Comparison of ENCODE assay signal across 40 cellular contexts in genomic region chr1:53475661-53476060, GRCh38. TPM values are rescaled to one million over a fixed set of nuclear protein-coding genes. Genes with fewer than 3 reads are reported as not detected.
"Had no signal": no experiment of that assay in that cellular context is flagged by ENCODE, and none has a peak within 500 bp of the region (broad histone marks: within the 10 kb centered on the region; RNA-seq: fewer than 3 reads in every experiment).

No MANE protein-coding gene starts in this region.

- H3K9me3 ChIP-seq: ascending aorta, breast epithelium, Peyer's patch had no signal

- H3K4me1 ChIP-seq: ascending aorta, breast epithelium, Peyer's patch had no signal

- H3K36me3 ChIP-seq: ascending aorta, breast epithelium, Peyer's patch had no signal

- H3K27me3 Mint-ChIP-seq: activated CD4-positive, alpha-beta memory T cell treated with anti-CD3 and anti-CD28 coated beads for 36 hours; activated naive CD4-positive, alpha-beta T cell treated with anti-CD3 and anti-CD28 coated beads, Interleukin-2, amount 50 U/mL, for 24 hours had no signal

- H3K4me1 Mint-ChIP-seq: activated B cell treated with CpG ODN at 0.5 μM for 24 hours; activated naive CD4-positive, alpha-beta T cell treated with anti-CD3 and anti-CD28 coated beads, Interleukin-2, amount 50 U/mL, for 24 hours; activated naive CD8-positive, alpha-beta T cell treated with anti-CD3 and anti-CD28 coated beads, Interleukin-2, amount 10 ng/mL, durations not matched to agents 7 days and 5 days had no signal

- H3K36me3 Mint-ChIP-seq: activated CD4-positive, alpha-beta memory T cell treated with anti-CD3 and anti-CD28 coated beads for 36 hours; activated naive CD4-positive, alpha-beta T cell treated with anti-CD3 and anti-CD28 coated beads, Interleukin-2, amount 50 U/mL, for 24 hours; activated naive CD8-positive, alpha-beta T cell treated with anti-CD3 and anti-CD28 coated beads, Interleukin-2, amount 10 ng/mL, durations not matched to agents 7 days and 5 days had no signal

- H3K27ac Mint-ChIP-seq: activated B cell treated with CpG ODN at 0.5 μM for 24 hours; activated CD4-positive, alpha-beta memory T cell treated with anti-CD3 and anti-CD28 coated beads for 36 hours; activated naive CD4-positive, alpha-beta T cell treated with anti-CD3 and anti-CD28 coated beads, Interleukin-2, amount 50 U/mL, for 24 hours; activated naive CD8-positive, alpha-beta T cell treated with anti-CD3 and anti-CD28 coated beads, Interleukin-2, amount 10 ng/mL, durations not matched to agents 7 days and 5 days; activated T-helper 1 cell treated with anti-CD3 and anti-CD28 coated beads, Interleukin-12 subunit alpha, Interleukin-12 subunit beta, Interleukin-2, Interleukin-4 antibody, amounts not matched to agents 30 ng/mL and 10 ng/mL and 1 ng/mL, durations not matched to agents 14 hours and 24 hours and 36 hours had no signal

- H3K27me3 ChIP-seq: ascending aorta, breast epithelium, Peyer's patch had no signal

- H3K9ac ChIP-seq: KMS-11 had no signal

- H3K4me3 ChIP-seq: ascending aorta, breast epithelium, Peyer's patch had no signal

- ATAC-seq: activated T-cell treated with anti-CD3 and anti-CD28 coated beads, Interleukin-2, amount 50 U/mL, for 4 hours; PC-3; Right ventricle myocardium inferior; SK-N-SH treated with all-trans-retinoic acid at 6 μM for 48 hours had no signal

- H3K27ac ChIP-seq: ascending aorta, breast epithelium, KMS-11, Peyer's patch, RWPE1, VCaP had no signal

- H3K4me3 Mint-ChIP-seq: activated B cell treated with CpG ODN at 0.5 μM for 24 hours; activated CD4-positive, alpha-beta memory T cell treated with anti-CD3 and anti-CD28 coated beads for 36 hours; activated naive CD4-positive, alpha-beta T cell treated with anti-CD3 and anti-CD28 coated beads, Interleukin-2, amount 50 U/mL, for 24 hours; activated naive CD8-positive, alpha-beta T cell treated with anti-CD3 and anti-CD28 coated beads, Interleukin-2, amount 10 ng/mL, durations not matched to agents 7 days and 5 days; activated T-cell treated with anti-CD3 and anti-CD28 coated beads, Interleukin-2, amount 50 U/mL, for 4 hours; activated T-helper 1 cell treated with anti-CD3 and anti-CD28 coated beads, Interleukin-12 subunit alpha, Interleukin-12 subunit beta, Interleukin-2, Interleukin-4 antibody, amounts not matched to agents 30 ng/mL and 10 ng/mL and 1 ng/mL, durations not matched to agents 14 hours and 24 hours and 36 hours had no signal

- H3K9me3 Mint-ChIP-seq: activated B cell treated with CpG ODN at 0.5 μM for 24 hours; activated CD4-positive, alpha-beta memory T cell treated with anti-CD3 and anti-CD28 coated beads for 36 hours; activated naive CD4-positive, alpha-beta T cell treated with anti-CD3 and anti-CD28 coated beads, Interleukin-2, amount 50 U/mL, for 24 hours; activated naive CD8-positive, alpha-beta T cell treated with anti-CD3 and anti-CD28 coated beads, Interleukin-2, amount 10 ng/mL, durations not matched to agents 7 days and 5 days; activated T-cell treated with anti-CD3 and anti-CD28 coated beads, Interleukin-2, amount 50 U/mL, for 4 hours; activated T-helper 1 cell treated with anti-CD3 and anti-CD28 coated beads, Interleukin-12 subunit alpha, Interleukin-12 subunit beta, Interleukin-2, Interleukin-4 antibody, amounts not matched to agents 30 ng/mL and 10 ng/mL and 1 ng/mL, durations not matched to agents 14 hours and 24 hours and 36 hours had no signal

- DNase-seq: activated B cell treated with CpG ODN at 0.5 μM for 24 hours; activated CD4-positive, alpha-beta memory T cell treated with anti-CD3 and anti-CD28 coated beads for 36 hours; activated CD4-positive, alpha-beta T cell treated with anti-CD3 and anti-CD28 coated beads for 4 hours; activated CD4-positive, alpha-beta T cell treated with anti-CD3 and anti-CD28 coated beads, Interleukin-2, amount 50 U/mL, for 1 hour; activated CD4-positive, CD25-positive, alpha-beta regulatory T cell treated with anti-CD3 and anti-CD28 coated beads, Interleukin-2, amount 50 U/mL, for 72 hours; activated CD8-positive, alpha-beta memory T cell treated with anti-CD3 and anti-CD28 coated beads, Interleukin-2, amount 50 U/mL, for 4 hours; activated naive CD4-positive, alpha-beta T cell; activated naive CD8-positive, alpha-beta T cell treated with anti-CD3 and anti-CD28 coated beads, Interleukin-2, amount 10 ng/mL, durations not matched to agents 7 days and 5 days; activated T-cell treated with anti-CD3 and anti-CD28 coated beads for 4 hours; activated T-cell treated with anti-CD3 and anti-CD28 coated beads, Interleukin-2, amount 50 U/mL, for 4 hours; amygdala; MM.1S; MV-4-11; NCI-H1092; NCI-H1436 treated with DMSO at 0.1 percent for 48 hours; NCI-H2029; NCI-H345; NCI-H510A; NCI-H526; NCI-H748 treated with DMSO at 0.1 percent for 48 hours; NK-92 treated with Interleukin-12 subunit alpha and Interleukin-12 subunit beta, amount 100 ng/mL, for 24 hours; PC-3; Peyer's patch; SIG-M5; T-helper 1 cell; T-helper 2 cell; T-helper 9 cell had no signal

RNA-seq across cellular contexts. Expression of gene DMRTB1, which starts 16.5 kb away (rescaled TPM):
- total RNA-seq: activated B cell treated with CpG ODN at 0.5 μM for 24 hours; activated CD4-positive, alpha-beta memory T cell treated with anti-CD3 and anti-CD28 coated beads for 36 hours; activated naive CD8-positive, alpha-beta T cell treated with anti-CD3 and anti-CD28 coated beads, Interleukin-2, amount 10 ng/mL, durations not matched to agents 7 days and 5 days; activated T-cell treated with anti-CD3 and anti-CD28 coated beads, Interleukin-2, amount 50 U/mL, for 4 hours; activated T-helper 1 cell treated with anti-CD3 and anti-CD28 coated beads, Interleukin-12 subunit alpha, Interleukin-12 subunit beta, Interleukin-2, Interleukin-4 antibody, amounts not matched to agents 30 ng/mL and 10 ng/mL and 1 ng/mL, durations not matched to agents 14 hours and 24 hours and 36 hours; ascending aorta; breast epithelium; cardiac septum; LHCN-M2; PC-3; Peyer's patch; Right ventricle myocardium inferior; SK-MEL-5 had no signal
- polyA plus RNA-seq: adipose tissue had no signal
